13 cellular contexts compared by ENCODE assay signal in genomic region chr15:58229297-58229768, GRCh38.
DNase-seq lines count a peak whose midpoint lies in the region; ATAC-seq and TF ChIP-seq lines count a peak whose summit lies in the region.
"Had no signal": no experiment of that assay in that cellular context is flagged by ENCODE, and none has a peak within 500 bp of the region (broad histone marks: within the 10 kb centered on the region; RNA-seq: fewer than 3 reads in every experiment).

No MANE protein-coding gene starts in this region.

- peak; percentile 92 for ATAC-seq in GM23338
- ATAC-seq in WTC11, result peak; percentile 84
- ATAC-seq in GM18909 (IDR thresholded peaks at IDR 0.05; ENCODE audit: poor library complexity, unreplicated experiment), result no peak
- ATAC-seq in HG02840 (IDR thresholded peaks at IDR 0.05; ENCODE audit: low FRiP score, unreplicated experiment), result no peak
- ATAC-seq in GM21717 (IDR thresholded peaks at IDR 0.05; ENCODE audit: unreplicated experiment), result no peak
- ATAC-seq: natural killer cell had no signal

- H3K4me1 Mint-ChIP-seq in GM23338, result peaks cover 42% of the 10 kb centered on the region
- H3K4me1 Mint-ChIP-seq in WTC11, result peaks cover 55% of the 10 kb centered on the region
- H3K4me1 Mint-ChIP-seq in progenitor cell of endocrine pancreas (ENCODE audit: low read depth), result peaks cover 27% of the 10 kb centered on the region
- H3K4me1 Mint-ChIP-seq: natural killer cell had no signal

- H3K9me2 ChIP-seq in GM23338 (ENCODE audit: insufficient read depth) (no peaks in the 10 kb centered on the region), hepatocyte (replicated peaks; ENCODE audit: insufficient read depth) (no peaks in the 10 kb centered on the region)

- 22% methylated on average over 8 of the region's 8 CpGs for WGBS in hepatocyte (ENCODE audit: low lambda C conversion rate, missing lambda C conversion rate)

- H4K20me1 ChIP-seq in GM23338 (replicated peaks; ENCODE audit: insufficient read depth), result no peaks in the 10 kb centered on the region
- H4K20me1 ChIP-seq in hepatocyte (ENCODE audit: insufficient read depth, poor library complexity, severe bottlenecking), result no peaks in the 10 kb centered on the region

- H3K4me3 ChIP-seq in GM23338 (no peak overlapping the region; the same call in 1 of the 2 replicates), hepatocyte (no peak overlapping the region)

- H3K27me3 Mint-ChIP-seq in GM23338 (ENCODE audit: insufficient read depth, low read depth, poor library complexity) (peaks cover 7% of the 10 kb centered on the region), WTC11 (ENCODE audit: low read depth) (peaks cover 14% of the 10 kb centered on the region), progenitor cell of endocrine pancreas (peaks cover 8% of the 10 kb centered on the region)

- H3K27ac Mint-ChIP-seq in GM23338 (peak overlapping the region; percentile 54; the same call in 1 of the 2 replicates), WTC11 (peak overlapping the region; percentile 80), progenitor cell of endocrine pancreas (peak overlapping the region; percentile 31)
- H3K27ac Mint-ChIP-seq: activated naive CD8-positive, alpha-beta T cell treated with anti-CD3 and anti-CD28 coated beads, Interleukin-2, amount 10 ng/mL, durations not matched to agents 7 days and 5 days; natural killer cell had no signal

- TF ChIP-seq CTCF in GM23338 (conservative IDR thresholded peaks at IDR 0.05; ENCODE audit: low read depth in 2 of 2) (no peak), WTC11 (IDR thresholded peaks at IDR 0.05) (no peak), hepatocyte (IDR thresholded peaks at IDR 0.05; ENCODE audit: poor library complexity) (no peak), progenitor cell of endocrine pancreas (IDR thresholded peaks at IDR 0.05; ENCODE audit: unreplicated experiment) (no peak)

- DNase-seq in GM23338 (ENCODE audit: low spot score) (peak; percentile 73), WTC11 (ENCODE audit: low spot score) (no peak), hepatocyte (ENCODE audit: low spot score) (no peak), progenitor cell of endocrine pancreas (ENCODE audit: low spot score, unreplicated experiment) (no peak), dermis blood vessel endothelial cell (no peak)
- DNase-seq: activated naive CD8-positive, alpha-beta T cell treated with anti-CD3 and anti-CD28 coated beads, Interleukin-2, amount 10 ng/mL, durations not matched to agents 7 days and 5 days; GDM1; Karpas-422; natural killer cell had no signal

- H3K4me3 Mint-ChIP-seq in GM23338, result peak overlapping the region; percentile 58
- H3K4me3 Mint-ChIP-seq in WTC11, result peak overlapping the region; percentile 55
- H3K4me3 Mint-ChIP-seq in progenitor cell of endocrine pancreas (ENCODE audit: low read depth), result peak overlapping the region; percentile 2
- H3K4me3 Mint-ChIP-seq: activated naive CD8-positive, alpha-beta T cell treated with anti-CD3 and anti-CD28 coated beads, Interleukin-2, amount 10 ng/mL, durations not matched to agents 7 days and 5 days; natural killer cell had no signal

- H3K27ac ChIP-seq in GM23338 (ENCODE audit: low read depth) (no peak overlapping the region), hepatocyte (no peak overlapping the region)
- H3K27ac ChIP-seq: VCaP had no signal

- H2AFZ ChIP-seq in GM23338 (no peak overlapping the region), hepatocyte (peak overlapping the region; percentile 33)

- H3K36me3 ChIP-seq in GM23338 (ENCODE audit: insufficient read depth), result no peaks in the 10 kb centered on the region
- no peaks in the 10 kb centered on the region for H3K36me3 ChIP-seq in hepatocyte (replicated peaks; ENCODE audit: insufficient read depth, low read depth)

- no peaks in the 10 kb centered on the region for H3K79me2 ChIP-seq in GM23338 (replicated peaks; ENCODE audit: insufficient read depth)
- no peaks in the 10 kb centered on the region for H3K79me2 ChIP-seq in hepatocyte

- no peaks in the 10 kb centered on the region for H3F3A ChIP-seq in GM23338 (replicated peaks; ENCODE audit: low read depth)

- CTCF ChIA-PET in WTC11 (lab: Charles Lee), result interaction anchor here (0.6 to 1.3 kb wide), 4 partner anchors 42 to 607 kb away, joined by 3 to 8 read pairs (median 3); partner anchors contain the start of gene MINDY2

- H3K4me1 ChIP-seq in GM23338 (ENCODE audit: insufficient read depth) (peaks cover 26% of the 10 kb centered on the region), hepatocyte (ENCODE audit: insufficient read depth) (peaks cover 16% of the 10 kb centered on the region)

- no peaks in the 10 kb centered on the region for H3K9me3 ChIP-seq in hepatocyte (ENCODE audit: low read depth)

- POLR2A ChIA-PET in WTC11 (lab: Charles Lee), result no interaction called here

- no peaks in the 10 kb centered on the region for H3K9me3 Mint-ChIP-seq in GM23338
- no peaks in the 10 kb centered on the region for H3K9me3 Mint-ChIP-seq in WTC11
- H3K9me3 Mint-ChIP-seq in progenitor cell of endocrine pancreas (ENCODE audit: low read depth), result no peaks in the 10 kb centered on the region
- H3K9me3 Mint-ChIP-seq: activated naive CD8-positive, alpha-beta T cell treated with anti-CD3 and anti-CD28 coated beads, Interleukin-2, amount 10 ng/mL, durations not matched to agents 7 days and 5 days; natural killer cell had no signal

- H3K36me3 Mint-ChIP-seq in GM23338 (ENCODE audit: low read depth) (no peaks in the 10 kb centered on the region), WTC11 (no peaks in the 10 kb centered on the region), progenitor cell of endocrine pancreas (ENCODE audit: insufficient read depth) (no peaks in the 10 kb centered on the region)
- H3K36me3 Mint-ChIP-seq: activated naive CD8-positive, alpha-beta T cell treated with anti-CD3 and anti-CD28 coated beads, Interleukin-2, amount 10 ng/mL, durations not matched to agents 7 days and 5 days; natural killer cell had no signal

- no peaks in the 10 kb centered on the region for H3K27me3 ChIP-seq in GM23338 (ENCODE audit: insufficient read depth)
- no peaks in the 10 kb centered on the region for H3K27me3 ChIP-seq in hepatocyte

- H3K4me2 ChIP-seq in GM23338 (peak overlapping the region; percentile 48), hepatocyte (peak overlapping the region; percentile 58)

TF ChIP-seq in GM23338, 12 proteins besides CTCF, POLR2A, EP300 and RAD21 (continues in another document):
- no peak for TF ChIP-seq REST (IDR thresholded peaks at IDR 0.05; ENCODE audit: unreplicated experiment)

TF ChIP-seq in WTC11, 78 proteins besides CTCF, POLR2A, EP300 and RAD21:
- no peak for TF ChIP-seq TCF7 (CRISPR knock-in tag; IDR thresholded peaks at IDR 0.05; ENCODE audit: low read depth)
- TF ChIP-seq E2F1 (CRISPR knock-in tag; IDR thresholded peaks at IDR 0.05), result no peak
- TF ChIP-seq USF2 (CRISPR knock-in tag; IDR thresholded peaks at IDR 0.05), result 0 out of 2 replicates have a peak, but pooled peaks have one; percentile 11
- TF ChIP-seq TEAD1 (CRISPR knock-in tag; IDR thresholded peaks at IDR 0.05), result no peak
- TF ChIP-seq GRHL2 (CRISPR knock-in tag; IDR thresholded peaks at IDR 0.05; ENCODE audit: insufficient replicate concordance, severe bottlenecking), result no peak

Comparison
In these comparisons a context has a peak if more than half of its experiments do, and no peak if none do; other contexts are left out.
1. ATAC-seq: peak in GM23338 (single experiment) and WTC11 (single experiment); none in GM18909 (single experiment), HG02840 (single experiment) and GM21717 (single experiment).
2. H3K4me3 Mint-ChIP-seq: peak in every context shown above with its lines; median percentile 58 in GM23338; 55 in WTC11; 2 in progenitor cell of endocrine pancreas.
3. Peak in every context shown above with its lines, with median percentiles within 50 percentile points of each other: H3K27ac Mint-ChIP-seq.